8 cellular contexts compared by ENCODE assay signal in the genomic region with DNA sequence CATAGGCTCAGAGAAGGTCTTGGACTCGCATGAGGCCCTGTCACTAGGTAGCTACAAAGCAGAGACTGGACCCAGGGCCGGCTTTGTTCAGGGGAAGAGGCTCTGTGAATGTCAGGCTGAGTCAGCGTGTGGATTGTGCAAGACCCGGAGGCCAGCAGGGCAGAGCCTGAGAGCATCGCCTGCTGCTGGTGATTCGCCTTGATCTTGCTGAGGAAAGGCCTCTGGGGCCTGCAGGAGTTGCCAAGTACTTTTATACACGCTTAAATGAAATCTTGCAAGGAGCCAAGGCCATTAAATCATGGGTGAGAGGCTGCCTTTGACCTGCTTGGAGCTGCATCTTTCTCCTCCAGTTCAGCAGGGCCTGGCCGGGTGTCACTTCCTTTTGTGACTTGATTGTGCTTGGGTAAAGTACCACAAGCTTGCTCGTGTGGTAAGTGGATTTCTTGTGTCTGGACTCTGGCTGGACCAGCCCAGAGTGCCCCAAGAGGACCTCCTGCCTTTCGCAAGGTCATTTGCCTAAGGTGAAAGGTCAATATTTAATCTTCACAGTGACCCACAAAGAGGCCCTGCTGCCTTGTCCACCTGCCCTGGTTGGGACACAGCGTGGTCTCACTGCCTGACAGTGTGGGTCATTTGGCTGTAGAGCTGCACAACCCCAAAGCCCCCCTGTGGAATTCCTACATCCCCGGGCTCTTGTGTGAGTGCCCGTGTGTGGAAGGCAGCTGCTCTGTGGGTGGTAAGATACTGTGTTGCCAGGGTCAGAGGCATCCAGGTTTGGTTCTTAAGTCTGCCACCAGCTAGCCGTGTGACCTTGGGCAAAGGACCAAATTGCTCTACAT. TPM values are rescaled to one million over a fixed set of nuclear protein-coding genes. Genes with fewer than 3 reads are reported as not detected.
DNase-seq lines count a peak whose midpoint lies in the region; ATAC-seq and TF ChIP-seq lines count a peak whose summit lies in the region.

No MANE protein-coding gene starts in this region.

- TF ChIP-seq CTCF in GM23338 (conservative IDR thresholded peaks at IDR 0.05; ENCODE audit: low read depth in 2 of 2) (no peak), RWPE2 (IDR thresholded peaks at IDR 0.05; ENCODE audit: poor library complexity, severe bottlenecking) (peak; percentile 7), cardiac muscle cell (IDR thresholded peaks at IDR 0.05; ENCODE audit: low read depth, low read length) (peak; percentile 4)

- WGBS in aorta, 2 donors: 40 to 51% methylated on average over 14 of the region's 14 CpGs

- H4K20me1 ChIP-seq in GM23338 (replicated peaks; ENCODE audit: insufficient read depth): peaks cover 20% of the 10 kb centered on the region

- no peaks in the 10 kb centered on the region for H3K9me2 ChIP-seq in GM23338 (ENCODE audit: insufficient read depth)

- no peak overlapping the region for H3K4me3 Mint-ChIP-seq in GM23338

- H3K36me3 ChIP-seq in GM23338 (ENCODE audit: insufficient read depth) (no peaks in the 10 kb centered on the region), RWPE2 (ENCODE audit: low read depth) (peaks cover 23% of the 10 kb centered on the region), cardiac muscle cell (no peaks in the 10 kb centered on the region), aorta (ENCODE audit: control insufficient read depth in 1 of 2, insufficient read depth in 2 of 2, low read length in 1 of 2) (no peaks in the 10 kb centered on the region), SJCRH30 (peaks cover 18% of the 10 kb centered on the region)

- no peak overlapping the region for H3K4me3 ChIP-seq in GM23338
- H3K4me3 ChIP-seq in RWPE2 (ENCODE audit: severe bottlenecking): no peak overlapping the region
- no peak overlapping the region for H3K4me3 ChIP-seq in cardiac muscle cell
- H3K4me3 ChIP-seq in aorta (ENCODE audit: low read length in 2 of 2): no peak overlapping the region
- H3K4me3 ChIP-seq in SJCRH30: no peak overlapping the region

- H3K36me3 Mint-ChIP-seq in GM23338 (ENCODE audit: low read depth): peaks cover 11% of the 10 kb centered on the region; the same call in 1 of the 3 replicates

- peaks cover 47% of the 10 kb centered on the region for H3K4me1 Mint-ChIP-seq in GM23338

- H3K9me3 ChIP-seq in RWPE2 (ENCODE audit: severe bottlenecking): no peaks in the 10 kb centered on the region
- no peaks in the 10 kb centered on the region for H3K9me3 ChIP-seq in cardiac muscle cell (ENCODE audit: low read depth)
- no peaks in the 10 kb centered on the region for H3K9me3 ChIP-seq in aorta (ENCODE audit: control insufficient read depth, low read length)
- peaks cover 4% of the 10 kb centered on the region; the same call in 1 of the 2 replicates for H3K9me3 ChIP-seq in SJCRH30 (replicated peaks)

- H2AFZ ChIP-seq in GM23338: no peak overlapping the region

- ATAC-seq in GM23338 (peak; percentile 59), RWPE2 (ENCODE audit: low read depth) (peak; percentile 89), aorta (ENCODE audit: low FRiP score) (peak; percentile 93), GM19328 (IDR thresholded peaks at IDR 0.05; ENCODE audit: unreplicated experiment) (no peak)

- H3K27ac Mint-ChIP-seq in GM23338: peak overlapping the region; percentile 80

- H3K27me3 ChIP-seq in GM23338 (ENCODE audit: insufficient read depth): no peaks in the 10 kb centered on the region
- H3K27me3 ChIP-seq in RWPE2 (ENCODE audit: insufficient read depth, poor library complexity, severe bottlenecking): no peaks in the 10 kb centered on the region
- no peaks in the 10 kb centered on the region for H3K27me3 ChIP-seq in cardiac muscle cell
- no peaks in the 10 kb centered on the region for H3K27me3 ChIP-seq in aorta (ENCODE audit: control insufficient read depth in 1 of 2, insufficient read depth in 2 of 2, low read length in 1 of 2)
- H3K27me3 ChIP-seq in SJCRH30: no peaks in the 10 kb centered on the region

- H3K79me2 ChIP-seq in GM23338 (replicated peaks; ENCODE audit: insufficient read depth): peaks cover 87% of the 10 kb centered on the region

- H3K4me1 ChIP-seq in GM23338 (ENCODE audit: insufficient read depth) (peaks cover 13% of the 10 kb centered on the region; the same call in 1 of the 2 replicates), RWPE2 (ENCODE audit: insufficient read depth, poor library complexity, severe bottlenecking) (peaks cover 99% of the 10 kb centered on the region), cardiac muscle cell (ENCODE audit: low read depth) (peaks cover 11% of the 10 kb centered on the region), aorta (ENCODE audit: control insufficient read depth in 1 of 2, insufficient read depth in 2 of 2, low read length in 2 of 2) (no peaks in the 10 kb centered on the region), SJCRH30 (peaks cover 6% of the 10 kb centered on the region; the same call in 1 of the 2 replicates)

- no peaks in the 10 kb centered on the region for H3F3A ChIP-seq in GM23338 (replicated peaks; ENCODE audit: low read depth)

- H3K27ac ChIP-seq in GM23338 (ENCODE audit: low read depth): no peak overlapping the region
- H3K27ac ChIP-seq in RWPE2 (ENCODE audit: poor library complexity, severe bottlenecking): peak overlapping the region; percentile 99
- peak overlapping the region; percentile 60 for H3K27ac ChIP-seq in cardiac muscle cell
- H3K27ac ChIP-seq in aorta (ENCODE audit: low read depth in 1 of 2, low read length in 2 of 2): no peak overlapping the region
- no peak overlapping the region for H3K27ac ChIP-seq in SJCRH30

- no peak for DNase-seq in GM23338 (ENCODE audit: low spot score)
- DNase-seq in RWPE2 (ENCODE audit: low spot score): peak; percentile 95
- DNase-seq in activated naive CD8-positive, alpha-beta T cell treated with anti-CD3 and anti-CD28 coated beads, Interleukin-2, amount 50 U/mL, for 16 hours (ENCODE audit: low read depth, low spot score): peak; percentile 37
- DNase-seq in cardiac muscle cell (ENCODE audit: low read depth in 1 of 2, low spot score in 1 of 2): peak in 1 of 2 donors; percentile 99
- peak in 8 of 10 donors; percentile 35 to 92 (median 62) for DNase-seq in posterior cingulate gyrus
- peak; percentile 95 to 96 for DNase-seq in aorta
- DNase-seq in SJCRH30: no peak

- H3K27me3 Mint-ChIP-seq in GM23338 (ENCODE audit: insufficient read depth, low read depth, poor library complexity): peaks cover 5% of the 10 kb centered on the region

- no peaks in the 10 kb centered on the region; the same call in 2 of the 3 replicates for H3K9me3 Mint-ChIP-seq in GM23338

- intact Hi-C loops in posterior cingulate gyrus (cut with DNase I) (no loop called here), aorta (cut with DNase I) (no loop called here)

- H3K4me2 ChIP-seq in GM23338: no peak overlapping the region

TF ChIP-seq in GM23338, 12 proteins besides CTCF, POLR2A, EP300 and RAD21 (continues in another document):
- no peak for TF ChIP-seq ZNF331 (CRISPR knock-in tag; IDR thresholded peaks at IDR 0.05; ENCODE audit: low read depth)
- TF ChIP-seq ZNF114 (CRISPR knock-in tag; IDR thresholded peaks at IDR 0.05): no peak
- no peak for TF ChIP-seq POLR2AphosphoS5 (IDR thresholded peaks at IDR 0.05; ENCODE audit: low read depth)
- no peak for TF ChIP-seq NANOG (IDR thresholded peaks at IDR 0.05; ENCODE audit: borderline replicate concordance)
- TF ChIP-seq, protein P1, sequence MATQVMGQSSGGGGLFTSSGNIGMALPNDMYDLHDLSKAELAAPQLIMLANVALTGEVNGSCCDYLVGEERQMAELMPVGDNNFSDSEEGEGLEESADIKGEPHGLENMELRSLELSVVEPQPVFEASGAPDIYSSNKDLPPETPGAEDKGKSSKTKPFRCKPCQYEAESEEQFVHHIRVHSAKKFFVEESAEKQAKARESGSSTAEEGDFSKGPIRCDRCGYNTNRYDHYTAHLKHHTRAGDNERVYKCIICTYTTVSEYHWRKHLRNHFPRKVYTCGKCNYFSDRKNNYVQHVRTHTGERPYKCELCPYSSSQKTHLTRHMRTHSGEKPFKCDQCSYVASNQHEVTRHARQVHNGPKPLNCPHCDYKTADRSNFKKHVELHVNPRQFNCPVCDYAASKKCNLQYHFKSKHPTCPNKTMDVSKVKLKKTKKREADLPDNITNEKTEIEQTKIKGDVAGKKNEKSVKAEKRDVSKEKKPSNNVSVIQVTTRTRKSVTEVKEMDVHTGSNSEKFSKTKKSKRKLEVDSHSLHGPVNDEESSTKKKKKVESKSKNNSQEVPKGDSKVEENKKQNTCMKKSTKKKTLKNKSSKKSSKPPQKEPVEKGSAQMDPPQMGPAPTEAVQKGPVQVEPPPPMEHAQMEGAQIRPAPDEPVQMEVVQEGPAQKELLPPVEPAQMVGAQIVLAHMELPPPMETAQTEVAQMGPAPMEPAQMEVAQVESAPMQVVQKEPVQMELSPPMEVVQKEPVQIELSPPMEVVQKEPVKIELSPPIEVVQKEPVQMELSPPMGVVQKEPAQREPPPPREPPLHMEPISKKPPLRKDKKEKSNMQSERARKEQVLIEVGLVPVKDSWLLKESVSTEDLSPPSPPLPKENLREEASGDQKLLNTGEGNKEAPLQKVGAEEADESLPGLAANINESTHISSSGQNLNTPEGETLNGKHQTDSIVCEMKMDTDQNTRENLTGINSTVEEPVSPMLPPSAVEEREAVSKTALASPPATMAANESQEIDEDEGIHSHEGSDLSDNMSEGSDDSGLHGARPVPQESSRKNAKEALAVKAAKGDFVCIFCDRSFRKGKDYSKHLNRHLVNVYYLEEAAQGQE (IDR thresholded peaks at IDR 0.05; ENCODE audit: unreplicated experiment): no peak
- TF ChIP-seq EZH2phosphoT487 (IDR thresholded peaks at IDR 0.05; ENCODE audit: unreplicated experiment): no peak

RNA-seq across cellular contexts. Expression of gene SH2D4B, which starts 38.6 kb away (rescaled TPM):
- not detected in 2 replicates for total RNA-seq in GM23338 (2014; rRNA removed; shearing (Covaris generic))
- polyA plus RNA-seq in GM23338 (2016; fragmentation: Nextera tagmentation; extraction: Ambion mirVana): 0.08 TPM in 1 of 2 replicates, not detected in the other
- 0.18 TPM in 1 of 2 replicates, not detected in the other for total RNA-seq in cardiac muscle cell
- polyA plus RNA-seq in cardiac muscle cell: not detected in 2 replicates
- under 1 TPM; 0.27 to 0.52 TPM for total RNA-seq in aorta
- polyA plus RNA-seq in aorta: not detected
- not detected in 2 replicates for total RNA-seq in SJCRH30 (2014; rRNA removed; shearing (Covaris generic))

RNA-seq across cellular contexts. Expression of gene TSPAN14, which starts 44.9 kb away (rescaled TPM):
- 31.8 and 40.7 TPM in 2 replicates for total RNA-seq in GM23338 (2014; rRNA removed; shearing (Covaris generic))
- polyA plus RNA-seq in GM23338 (2016; fragmentation: Nextera tagmentation; extraction: Ambion mirVana): 17.1 and 17.9 TPM in 2 replicates
- total RNA-seq in cardiac muscle cell: 29.5 and 31.6 TPM in 2 replicates
- 55.1 and 57.0 TPM in 2 replicates for polyA plus RNA-seq in cardiac muscle cell
- total RNA-seq in aorta: 10 to 100 TPM; 59.5 to 61.5 TPM
- polyA plus RNA-seq in aorta: 10 to 100 TPM; 12.3 to 13.8 TPM
- total RNA-seq in SJCRH30 (2014; rRNA removed; shearing (Covaris generic)): 37.7 and 40.4 TPM in 2 replicates

Comparison
In these comparisons a context has a peak if more than half of its experiments do, and no peak if none do; other contexts are left out.
1. DNase-seq: peak in RWPE2 (single experiment), activated naive CD8-positive, alpha-beta T cell treated with anti-CD3 and anti-CD28 coated beads, Interleukin-2, amount 50 U/mL, for 16 hours (single experiment), posterior cingulate gyrus (8 of 10) and aorta (2 of 2); none in GM23338 (single experiment) and SJCRH30 (0 of 2).
2. H3K27ac ChIP-seq: peak in RWPE2 (single experiment) and cardiac muscle cell (single experiment); none in GM23338 (single experiment), aorta (0 of 2) and SJCRH30 (single experiment).
3. CTCF ChIP-seq: peak in RWPE2 (single experiment) and cardiac muscle cell (single experiment); none in GM23338 (0 of 2).